ENCODE assay signal across 1 cellular context in the genomic region with DNA sequence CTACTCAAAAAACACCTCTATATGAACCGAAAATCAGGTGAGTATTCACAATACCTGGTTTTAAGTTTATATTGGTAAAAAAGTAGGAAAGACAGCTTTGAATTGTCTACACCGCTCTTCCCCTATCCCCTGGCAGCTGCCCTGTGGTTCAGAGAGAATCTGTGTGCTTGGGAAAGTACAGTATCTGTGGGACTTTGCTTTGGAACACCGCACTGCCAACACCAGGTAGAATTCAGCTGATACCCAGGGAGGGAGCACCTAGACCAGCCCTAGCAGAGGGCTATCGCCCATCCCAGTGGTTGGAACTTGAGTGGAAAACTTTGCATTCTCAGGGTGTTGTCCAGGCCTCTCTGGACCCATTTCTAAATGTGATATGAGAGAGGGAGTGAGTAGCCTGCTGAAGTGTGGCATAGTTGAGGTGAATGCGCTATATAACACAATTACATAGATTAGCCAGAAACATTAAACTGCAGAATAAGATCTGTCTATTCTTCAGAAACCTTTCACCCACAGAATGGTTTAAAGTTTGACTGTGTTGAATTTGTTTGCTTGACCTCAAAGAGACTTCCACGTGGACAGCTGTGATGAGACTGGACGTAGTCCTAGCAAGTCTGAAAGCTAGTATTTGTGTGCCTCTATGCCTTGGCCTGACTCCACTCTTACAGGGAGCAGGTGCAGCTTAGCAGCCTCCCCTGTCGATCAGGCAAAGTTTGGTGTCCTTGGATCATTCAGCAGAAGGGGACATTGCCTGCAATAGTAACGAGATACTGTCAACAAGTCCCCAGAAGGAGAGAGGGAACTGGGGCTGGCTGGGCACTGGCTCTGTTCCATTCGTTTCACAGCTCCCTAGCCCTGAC.
TF ChIP-seq lines count a peak whose summit lies in the region.

No MANE protein-coding gene starts in this region.

TF ChIP-seq in HepG2, 621 proteins besides CTCF, POLR2A, EP300 and RAD21 (continued from another document and continues in another):
- TF ChIP-seq, protein P1, sequence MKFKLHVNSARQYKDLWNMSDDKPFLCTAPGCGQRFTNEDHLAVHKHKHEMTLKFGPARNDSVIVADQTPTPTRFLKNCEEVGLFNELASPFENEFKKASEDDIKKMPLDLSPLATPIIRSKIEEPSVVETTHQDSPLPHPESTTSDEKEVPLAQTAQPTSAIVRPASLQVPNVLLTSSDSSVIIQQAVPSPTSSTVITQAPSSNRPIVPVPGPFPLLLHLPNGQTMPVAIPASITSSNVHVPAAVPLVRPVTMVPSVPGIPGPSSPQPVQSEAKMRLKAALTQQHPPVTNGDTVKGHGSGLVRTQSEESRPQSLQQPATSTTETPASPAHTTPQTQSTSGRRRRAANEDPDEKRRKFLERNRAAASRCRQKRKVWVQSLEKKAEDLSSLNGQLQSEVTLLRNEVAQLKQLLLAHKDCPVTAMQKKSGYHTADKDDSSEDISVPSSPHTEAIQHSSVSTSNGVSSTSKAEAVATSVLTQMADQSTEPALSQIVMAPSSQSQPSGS (CRISPR knock-in tag; IDR thresholded peaks at IDR 0.05), result peak; percentile 56; the same call in 1 of the 2 replicates
- TF ChIP-seq ZNF224 (CRISPR knock-in tag; IDR thresholded peaks at IDR 0.05) (no peak; the same call in 1 of the 2 replicates), ZFAT (CRISPR knock-in tag; conservative IDR thresholded peaks at IDR 0.05) (no peak), SOX13 (IDR thresholded peaks at IDR 0.05) (no peak), SOX13 (CRISPR knock-in tag; conservative IDR thresholded peaks at IDR 0.05 in 1 of 2, IDR thresholded peaks at IDR 0.05 in 1 of 2) (peak in 1 of 2 experiments; percentile 64; a peak in 1 of 4 replicates), RXRA (CRISPR knock-in tag; IDR thresholded peaks at IDR 0.05) (peak; percentile 71; the same call in 1 of the 2 replicates), ZNF263 (CRISPR knock-in tag; IDR thresholded peaks at IDR 0.05) (peak; percentile 53; the same call in 1 of the 2 replicates), SMAD9 (CRISPR knock-in tag; IDR thresholded peaks at IDR 0.05) (no peak), XRCC5 (optimal IDR thresholded peaks at IDR 0.05; ENCODE audit: low read length) (no peak), ZFP1 (CRISPR knock-in tag; IDR thresholded peaks at IDR 0.05) (no peak), KDM5B (CRISPR knock-in tag; IDR thresholded peaks at IDR 0.05; ENCODE audit: borderline replicate concordance) (peak; percentile 51; the same call in 1 of the 2 replicates), HIVEP1 (CRISPR knock-in tag; IDR thresholded peaks at IDR 0.05) (no peak), SRF (IDR thresholded peaks at IDR 0.05; ENCODE audit: low read depth, low read length) (no peak), SSRP1 (CRISPR knock-in tag; IDR thresholded peaks at IDR 0.05) (no peak), POLR2G (IDR thresholded peaks at IDR 0.05; ENCODE audit: low read depth, low read length) (no peak), YEATS4 (CRISPR knock-in tag; IDR thresholded peaks at IDR 0.05; ENCODE audit: borderline replicate concordance) (peak; percentile 68; the same call in 1 of the 2 replicates), ZNF468 (CRISPR knock-in tag; IDR thresholded peaks at IDR 0.05) (no peak), GZF1 (CRISPR knock-in tag; IDR thresholded peaks at IDR 0.05) (0 out of 2 replicates have a peak, but pooled peaks have one; percentile 28), ZNF660 (CRISPR knock-in tag; IDR thresholded peaks at IDR 0.05; ENCODE audit: borderline replicate concordance, low read depth) (no peak), ZNF549 (CRISPR knock-in tag; IDR thresholded peaks at IDR 0.05) (no peak), ZNF788 (CRISPR knock-in tag; IDR thresholded peaks at IDR 0.05; ENCODE audit: borderline replicate concordance) (peak; percentile 63; the same call in 1 of the 2 replicates), ERF (CRISPR knock-in tag; IDR thresholded peaks at IDR 0.05) (peak; percentile 61; the same call in 1 of the 2 replicates), SYNCRIP (IDR thresholded peaks at IDR 0.05; ENCODE audit: insufficient read depth, low read depth, low read length) (no peak), NFRKB (IDR thresholded peaks at IDR 0.05) (no peak), ZNF670 (CRISPR knock-in tag; IDR thresholded peaks at IDR 0.05; ENCODE audit: borderline replicate concordance) (no peak), TOPORS (CRISPR knock-in tag; IDR thresholded peaks at IDR 0.05) (no peak), ZNF543 (CRISPR knock-in tag; IDR thresholded peaks at IDR 0.05) (no peak), ZNF431 (CRISPR knock-in tag; IDR thresholded peaks at IDR 0.05; ENCODE audit: borderline replicate concordance, low read depth) (no peak), IKZF1 (IDR thresholded peaks at IDR 0.05) (no peak), DNMT3B (CRISPR knock-in tag; conservative IDR thresholded peaks at IDR 0.05) (no peak), CEBPB (IDR thresholded peaks at IDR 0.05; ENCODE audit: borderline replicate concordance, low read depth, low read length) (no peak), ZNF121 (CRISPR knock-in tag; IDR thresholded peaks at IDR 0.05) (peak; percentile 97), ZNF570 (CRISPR knock-in tag; IDR thresholded peaks at IDR 0.05; ENCODE audit: borderline replicate concordance) (no peak), ZEB1 (IDR thresholded peaks at IDR 0.05; ENCODE audit: insufficient replicate concordance, low read depth) (no peak), EEA1 (CRISPR knock-in tag; IDR thresholded peaks at IDR 0.05; ENCODE audit: borderline replicate concordance) (no peak), MAFG (CRISPR knock-in tag; IDR thresholded peaks at IDR 0.05) (no peak), THYN1 (CRISPR knock-in tag; IDR thresholded peaks at IDR 0.05; ENCODE audit: borderline replicate concordance, low read depth) (no peak), CBX5 (CRISPR knock-in tag; IDR thresholded peaks at IDR 0.05; ENCODE audit: borderline replicate concordance) (peak; percentile 47; the same call in 1 of the 2 replicates), NCOA5 (CRISPR knock-in tag; IDR thresholded peaks at IDR 0.05) (no peak), HMG20A (CRISPR knock-in tag; IDR thresholded peaks at IDR 0.05; ENCODE audit: borderline replicate concordance) (peak; percentile 67; the same call in 1 of the 2 replicates)
- TF ChIP-seq, protein P2, sequence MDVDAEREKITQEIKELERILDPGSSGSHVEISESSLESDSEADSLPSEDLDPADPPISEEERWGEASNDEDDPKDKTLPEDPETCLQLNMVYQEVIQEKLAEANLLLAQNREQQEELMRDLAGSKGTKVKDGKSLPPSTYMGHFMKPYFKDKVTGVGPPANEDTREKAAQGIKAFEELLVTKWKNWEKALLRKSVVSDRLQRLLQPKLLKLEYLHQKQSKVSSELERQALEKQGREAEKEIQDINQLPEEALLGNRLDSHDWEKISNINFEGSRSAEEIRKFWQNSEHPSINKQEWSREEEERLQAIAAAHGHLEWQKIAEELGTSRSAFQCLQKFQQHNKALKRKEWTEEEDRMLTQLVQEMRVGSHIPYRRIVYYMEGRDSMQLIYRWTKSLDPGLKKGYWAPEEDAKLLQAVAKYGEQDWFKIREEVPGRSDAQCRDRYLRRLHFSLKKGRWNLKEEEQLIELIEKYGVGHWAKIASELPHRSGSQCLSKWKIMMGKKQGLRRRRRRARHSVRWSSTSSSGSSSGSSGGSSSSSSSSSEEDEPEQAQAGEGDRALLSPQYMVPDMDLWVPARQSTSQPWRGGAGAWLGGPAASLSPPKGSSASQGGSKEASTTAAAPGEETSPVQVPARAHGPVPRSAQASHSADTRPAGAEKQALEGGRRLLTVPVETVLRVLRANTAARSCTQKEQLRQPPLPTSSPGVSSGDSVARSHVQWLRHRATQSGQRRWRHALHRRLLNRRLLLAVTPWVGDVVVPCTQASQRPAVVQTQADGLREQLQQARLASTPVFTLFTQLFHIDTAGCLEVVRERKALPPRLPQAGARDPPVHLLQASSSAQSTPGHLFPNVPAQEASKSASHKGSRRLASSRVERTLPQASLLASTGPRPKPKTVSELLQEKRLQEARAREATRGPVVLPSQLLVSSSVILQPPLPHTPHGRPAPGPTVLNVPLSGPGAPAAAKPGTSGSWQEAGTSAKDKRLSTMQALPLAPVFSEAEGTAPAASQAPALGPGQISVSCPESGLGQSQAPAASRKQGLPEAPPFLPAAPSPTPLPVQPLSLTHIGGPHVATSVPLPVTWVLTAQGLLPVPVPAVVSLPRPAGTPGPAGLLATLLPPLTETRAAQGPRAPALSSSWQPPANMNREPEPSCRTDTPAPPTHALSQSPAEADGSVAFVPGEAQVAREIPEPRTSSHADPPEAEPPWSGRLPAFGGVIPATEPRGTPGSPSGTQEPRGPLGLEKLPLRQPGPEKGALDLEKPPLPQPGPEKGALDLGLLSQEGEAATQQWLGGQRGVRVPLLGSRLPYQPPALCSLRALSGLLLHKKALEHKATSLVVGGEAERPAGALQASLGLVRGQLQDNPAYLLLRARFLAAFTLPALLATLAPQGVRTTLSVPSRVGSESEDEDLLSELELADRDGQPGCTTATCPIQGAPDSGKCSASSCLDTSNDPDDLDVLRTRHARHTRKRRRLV (CRISPR knock-in tag; IDR thresholded peaks at IDR 0.05), result no peak
- TF ChIP-seq, protein P3, sequence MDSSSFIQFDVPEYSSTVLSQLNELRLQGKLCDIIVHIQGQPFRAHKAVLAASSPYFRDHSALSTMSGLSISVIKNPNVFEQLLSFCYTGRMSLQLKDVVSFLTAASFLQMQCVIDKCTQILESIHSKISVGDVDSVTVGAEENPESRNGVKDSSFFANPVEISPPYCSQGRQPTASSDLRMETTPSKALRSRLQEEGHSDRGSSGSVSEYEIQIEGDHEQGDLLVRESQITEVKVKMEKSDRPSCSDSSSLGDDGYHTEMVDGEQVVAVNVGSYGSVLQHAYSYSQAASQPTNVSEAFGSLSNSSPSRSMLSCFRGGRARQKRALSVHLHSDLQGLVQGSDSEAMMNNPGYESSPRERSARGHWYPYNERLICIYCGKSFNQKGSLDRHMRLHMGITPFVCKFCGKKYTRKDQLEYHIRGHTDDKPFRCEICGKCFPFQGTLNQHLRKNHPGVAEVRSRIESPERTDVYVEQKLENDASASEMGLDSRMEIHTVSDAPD (CRISPR knock-in tag; IDR thresholded peaks at IDR 0.05), result no peak
- TF ChIP-seq, protein P4, sequence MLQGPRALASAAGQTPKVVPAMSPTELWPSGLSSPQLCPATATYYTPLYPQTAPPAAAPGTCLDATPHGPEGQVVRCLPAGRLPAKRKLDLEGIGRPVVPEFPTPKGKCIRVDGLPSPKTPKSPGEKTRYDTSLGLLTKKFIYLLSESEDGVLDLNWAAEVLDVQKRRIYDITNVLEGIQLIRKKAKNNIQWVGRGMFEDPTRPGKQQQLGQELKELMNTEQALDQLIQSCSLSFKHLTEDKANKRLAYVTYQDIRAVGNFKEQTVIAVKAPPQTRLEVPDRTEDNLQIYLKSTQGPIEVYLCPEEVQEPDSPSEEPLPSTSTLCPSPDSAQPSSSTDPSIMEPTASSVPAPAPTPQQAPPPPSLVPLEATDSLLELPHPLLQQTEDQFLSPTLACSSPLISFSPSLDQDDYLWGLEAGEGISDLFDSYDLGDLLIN (CRISPR knock-in tag; IDR thresholded peaks at IDR 0.05; ENCODE audit: borderline replicate concordance), result no peak
- TF ChIP-seq, protein P5, sequence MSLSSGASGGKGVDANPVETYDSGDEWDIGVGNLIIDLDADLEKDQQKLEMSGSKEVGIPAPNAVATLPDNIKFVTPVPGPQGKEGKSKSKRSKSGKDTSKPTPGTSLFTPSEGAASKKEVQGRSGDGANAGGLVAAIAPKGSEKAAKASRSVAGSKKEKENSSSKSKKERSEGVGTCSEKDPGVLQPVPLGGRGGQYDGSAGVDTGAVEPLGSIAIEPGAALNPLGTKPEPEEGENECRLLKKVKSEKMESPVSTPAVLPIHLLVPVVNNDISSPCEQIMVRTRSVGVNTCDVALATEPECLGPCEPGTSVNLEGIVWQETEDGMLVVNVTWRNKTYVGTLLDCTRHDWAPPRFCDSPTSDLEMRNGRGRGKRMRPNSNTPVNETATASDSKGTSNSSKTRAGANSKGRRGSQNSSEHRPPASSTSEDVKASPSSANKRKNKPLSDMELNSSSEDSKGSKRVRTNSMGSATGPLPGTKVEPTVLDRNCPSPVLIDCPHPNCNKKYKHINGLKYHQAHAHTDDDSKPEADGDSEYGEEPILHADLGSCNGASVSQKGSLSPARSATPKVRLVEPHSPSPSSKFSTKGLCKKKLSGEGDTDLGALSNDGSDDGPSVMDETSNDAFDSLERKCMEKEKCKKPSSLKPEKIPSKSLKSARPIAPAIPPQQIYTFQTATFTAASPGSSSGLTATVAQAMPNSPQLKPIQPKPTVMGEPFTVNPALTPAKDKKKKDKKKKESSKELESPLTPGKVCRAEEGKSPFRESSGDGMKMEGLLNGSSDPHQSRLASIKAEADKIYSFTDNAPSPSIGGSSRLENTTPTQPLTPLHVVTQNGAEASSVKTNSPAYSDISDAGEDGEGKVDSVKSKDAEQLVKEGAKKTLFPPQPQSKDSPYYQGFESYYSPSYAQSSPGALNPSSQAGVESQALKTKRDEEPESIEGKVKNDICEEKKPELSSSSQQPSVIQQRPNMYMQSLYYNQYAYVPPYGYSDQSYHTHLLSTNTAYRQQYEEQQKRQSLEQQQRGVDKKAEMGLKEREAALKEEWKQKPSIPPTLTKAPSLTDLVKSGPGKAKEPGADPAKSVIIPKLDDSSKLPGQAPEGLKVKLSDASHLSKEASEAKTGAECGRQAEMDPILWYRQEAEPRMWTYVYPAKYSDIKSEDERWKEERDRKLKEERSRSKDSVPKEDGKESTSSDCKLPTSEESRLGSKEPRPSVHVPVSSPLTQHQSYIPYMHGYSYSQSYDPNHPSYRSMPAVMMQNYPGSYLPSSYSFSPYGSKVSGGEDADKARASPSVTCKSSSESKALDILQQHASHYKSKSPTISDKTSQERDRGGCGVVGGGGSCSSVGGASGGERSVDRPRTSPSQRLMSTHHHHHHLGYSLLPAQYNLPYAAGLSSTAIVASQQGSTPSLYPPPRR (CRISPR knock-in tag; IDR thresholded peaks at IDR 0.05; ENCODE audit: borderline replicate concordance), result peak; percentile 78; the same call in 1 of the 2 replicates
- TF ChIP-seq, protein P6, sequence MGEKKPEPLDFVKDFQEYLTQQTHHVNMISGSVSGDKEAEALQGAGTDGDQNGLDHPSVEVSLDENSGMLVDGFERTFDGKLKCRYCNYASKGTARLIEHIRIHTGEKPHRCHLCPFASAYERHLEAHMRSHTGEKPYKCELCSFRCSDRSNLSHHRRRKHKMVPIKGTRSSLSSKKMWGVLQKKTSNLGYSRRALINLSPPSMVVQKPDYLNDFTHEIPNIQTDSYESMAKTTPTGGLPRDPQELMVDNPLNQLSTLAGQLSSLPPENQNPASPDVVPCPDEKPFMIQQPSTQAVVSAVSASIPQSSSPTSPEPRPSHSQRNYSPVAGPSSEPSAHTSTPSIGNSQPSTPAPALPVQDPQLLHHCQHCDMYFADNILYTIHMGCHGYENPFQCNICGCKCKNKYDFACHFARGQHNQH (CRISPR knock-in tag; IDR thresholded peaks at IDR 0.05), result peak; percentile 81; the same call in 1 of the 2 replicates
- TF ChIP-seq, protein P7, sequence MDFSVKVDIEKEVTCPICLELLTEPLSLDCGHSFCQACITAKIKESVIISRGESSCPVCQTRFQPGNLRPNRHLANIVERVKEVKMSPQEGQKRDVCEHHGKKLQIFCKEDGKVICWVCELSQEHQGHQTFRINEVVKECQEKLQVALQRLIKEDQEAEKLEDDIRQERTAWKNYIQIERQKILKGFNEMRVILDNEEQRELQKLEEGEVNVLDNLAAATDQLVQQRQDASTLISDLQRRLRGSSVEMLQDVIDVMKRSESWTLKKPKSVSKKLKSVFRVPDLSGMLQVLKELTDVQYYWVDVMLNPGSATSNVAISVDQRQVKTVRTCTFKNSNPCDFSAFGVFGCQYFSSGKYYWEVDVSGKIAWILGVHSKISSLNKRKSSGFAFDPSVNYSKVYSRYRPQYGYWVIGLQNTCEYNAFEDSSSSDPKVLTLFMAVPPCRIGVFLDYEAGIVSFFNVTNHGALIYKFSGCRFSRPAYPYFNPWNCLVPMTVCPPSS (IDR thresholded peaks at IDR 0.05), result no peak
- TF ChIP-seq, protein P8, sequence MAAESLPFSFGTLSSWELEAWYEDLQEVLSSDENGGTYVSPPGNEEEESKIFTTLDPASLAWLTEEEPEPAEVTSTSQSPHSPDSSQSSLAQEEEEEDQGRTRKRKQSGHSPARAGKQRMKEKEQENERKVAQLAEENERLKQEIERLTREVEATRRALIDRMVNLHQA (CRISPR knock-in tag; IDR thresholded peaks at IDR 0.05), result no peak
